Comparison of ENCODE assay signal across 1 cellular context in genomic region chr10:102644646-102645387, GRCh38.
TF ChIP-seq lines count a peak whose summit lies in the region.

No MANE protein-coding gene starts in this region.

TF ChIP-seq in HEK293, 187 proteins besides CTCF, POLR2A, EP300 and RAD21 (continued from another document):
- TF ChIP-seq REST (tag by site-specific recombination; IDR thresholded peaks at IDR 0.05) (peak; percentile 53; the same call in 1 of the 2 replicates), ZNF777 (tag by site-specific recombination; IDR thresholded peaks at IDR 0.05; ENCODE audit: borderline replicate concordance) (0 out of 2 replicates have a peak, but pooled peaks have one; percentile 56), KLF1 (tag by site-specific recombination; IDR thresholded peaks at IDR 0.05) (peak; percentile 65), OSR2 (tag by site-specific recombination; IDR thresholded peaks at IDR 0.05) (peak; percentile 81), KLF8 (tag by site-specific recombination; IDR thresholded peaks at IDR 0.05) (peak; percentile 88)
